ENCODE assay signal across 1 cellular context in genomic region chr11:104691129-104691528, GRCh38.
TF ChIP-seq lines count a peak whose summit lies in the region.

No MANE protein-coding gene starts in this region.

TF ChIP-seq in GM12878, 131 proteins besides CTCF, POLR2A, EP300 and RAD21 (continued from another document):
- TF ChIP-seq ZBTB40 (IDR thresholded peaks at IDR 0.05; ENCODE audit: borderline replicate concordance): peak; percentile 75
